9 cellular contexts compared by ENCODE assay signal in the genomic region with DNA sequence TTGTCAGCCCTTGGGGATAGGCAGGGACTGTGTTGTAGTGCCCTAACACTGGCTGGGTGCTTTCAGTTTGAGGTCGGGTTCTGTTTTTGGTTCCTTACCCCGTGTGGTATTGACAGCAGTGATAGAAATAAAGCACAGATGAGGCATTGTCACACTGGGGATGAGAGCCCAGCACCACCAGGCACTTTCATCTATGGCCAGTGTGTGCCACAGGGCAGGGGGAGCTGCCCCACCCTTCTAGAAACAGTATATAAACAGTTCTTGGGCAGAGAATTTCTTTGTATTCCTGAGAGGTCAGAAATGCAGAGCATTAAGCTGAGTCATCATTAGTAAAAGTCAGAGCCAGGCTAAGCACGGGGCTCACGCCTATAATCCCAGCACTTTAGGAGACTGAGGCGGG. TPM values are rescaled to one million over a fixed set of nuclear protein-coding genes. Genes with fewer than 3 reads are reported as not detected.
DNase-seq lines count a peak whose midpoint lies in the region; TF ChIP-seq lines count a peak whose summit lies in the region.
"Had no signal": no experiment of that assay in that cellular context is flagged by ENCODE, and none has a peak within 500 bp of the region (broad histone marks: within the 10 kb centered on the region; RNA-seq: fewer than 3 reads in every experiment).

No MANE protein-coding gene starts in this region.

- no peaks in the 10 kb centered on the region for H3K4me1 ChIP-seq in mammary epithelial cell (ENCODE audit: insufficient read depth, low read length)
- H3K4me1 ChIP-seq in muscle layer of colon (ENCODE audit: insufficient read depth, low read length), result peaks cover 65% of the 10 kb centered on the region
- peaks cover 29 to 35% of the 10 kb centered on the region in 2 donors for H3K4me1 ChIP-seq in uterus

- H3K27me3 Mint-ChIP-seq in MCF 10A (ENCODE audit: insufficient read depth, unreplicated experiment) (no peaks in the 10 kb centered on the region), endothelial cell (ENCODE audit: unreplicated experiment) (peaks cover 2% of the 10 kb centered on the region)

- H3K4me3 ChIP-seq in mammary epithelial cell (replicated peaks in 1 of 3; ENCODE audit: insufficient read depth in 1 of 3, low read depth in 2 of 3, low read length in 3 of 3) (no peak overlapping the region), muscle layer of colon (ENCODE audit: low read depth in 1 of 2, low read length in 2 of 2) (peak overlapping the region; percentile 29 to 30), uterus (peak overlapping the region in 1 of 2 donors; percentile 24)

- POLR2A ChIA-PET in MCF 10A (lab: Yijun Ruan, JAX), result interaction anchor here (1.2 to 5.0 kb wide), 2 partner anchors 16 to 24 kb away, joined by 5 to 21 read pairs; partner anchors contain the start of gene CDC42EP2

- dilution Hi-C loops in mammary epithelial cell (cut with HindIII; ENCODE audit: low sequenced_read_pairs), result no loop called here

- no peaks in the 10 kb centered on the region for H3K79me2 ChIP-seq in mammary epithelial cell (ENCODE audit: insufficient read depth, low read length)

- TF ChIP-seq CTCF in MCF 10A (IDR thresholded peaks at IDR 0.05; ENCODE audit: unreplicated experiment) (no peak), mammary epithelial cell (conservative IDR thresholded peaks at IDR 0.05 in 1 of 2, IDR thresholded peaks at IDR 0.05 in 1 of 2; ENCODE audit: extremely low read depth in 1 of 2, insufficient read depth in 1 of 2, low read depth in 1 of 2, low read length in 2 of 2) (no peak), endothelial cell (IDR thresholded peaks at IDR 0.05; ENCODE audit: unreplicated experiment) (no peak), uterus (IDR thresholded peaks at IDR 0.05) (no peak)

- BruUV-seq in MCF 10A (replicated peaks; lab: Mats Ljungman, UMichigan) (no TSS peak), mammary epithelial cell (replicated peaks; lab: Mats Ljungman, UMichigan) (no TSS peak)

- intact Hi-C loops in MCF 10A (cut with micrococcal nuclease), result no loop called here
- intact Hi-C loops in mammary epithelial cell (cut with micrococcal nuclease), result no loop called here
- intact Hi-C loops in uterus (cut with DNase I; ENCODE audit: low total_unique reads), result no loop called here

- H3K4me1 Mint-ChIP-seq in MCF 10A (ENCODE audit: insufficient read depth, unreplicated experiment), result peaks cover 20% of the 10 kb centered on the region
- H3K4me1 Mint-ChIP-seq in endothelial cell (ENCODE audit: unreplicated experiment), result peaks cover 24% of the 10 kb centered on the region

- H3K27me3 ChIP-seq in mammary epithelial cell (ENCODE audit: insufficient read depth, low read length), result no peaks in the 10 kb centered on the region
- H3K27me3 ChIP-seq in muscle layer of colon (ENCODE audit: control insufficient read depth in 1 of 2, insufficient read depth in 2 of 2, low read length in 2 of 2), result no peaks in the 10 kb centered on the region
- no peaks in the 10 kb centered on the region for H3K27me3 ChIP-seq in uterus

- no peak overlapping the region for H2AFZ ChIP-seq in mammary epithelial cell (ENCODE audit: low read depth, low read length)

- no peak for TF ChIP-seq POLR2A in uterus (IDR thresholded peaks at IDR 0.05)

- H3K36me3 Mint-ChIP-seq in MCF 10A (ENCODE audit: insufficient read depth, unreplicated experiment), result peaks cover 53% of the 10 kb centered on the region
- peaks cover 56% of the 10 kb centered on the region for H3K36me3 Mint-ChIP-seq in endothelial cell (ENCODE audit: low read depth, unreplicated experiment)

- no peak overlapping the region for H3K9ac ChIP-seq in mammary epithelial cell (ENCODE audit: insufficient read depth, low read length)
- peak overlapping the region; percentile 30 for H3K9ac ChIP-seq in muscle layer of colon (ENCODE audit: low read length)

- no peaks in the 10 kb centered on the region for H3K9me3 Mint-ChIP-seq in MCF 10A (ENCODE audit: unreplicated experiment)
- no peaks in the 10 kb centered on the region for H3K9me3 Mint-ChIP-seq in endothelial cell (ENCODE audit: unreplicated experiment)

- CTCF ChIA-PET in MCF 10A (lab: Yijun Ruan, JAX) (interaction anchor here (0.6 to 4.2 kb wide), 6 partner anchors 12 to 218 kb away, joined by 3 to 31 read pairs (median 5); partner anchors contain the start of gene CDC42EP2), mammary epithelial cell (lab: Charles Lee; ENCODE audit: low non-redundant PET) (no interaction called here)

- in situ Hi-C loops in mammary epithelial cell (cut with MboI; ENCODE audit: low sequenced_read_pairs in 2 of 2), result no loop called here

- peak; percentile 68 for DNase-seq in MCF 10A (ENCODE audit: unreplicated experiment)
- DNase-seq in mammary epithelial cell, result no peak
- DNase-seq in endothelial cell (ENCODE audit: low spot score), result no peak
- no peak for DNase-seq in uterus
- no peak for DNase-seq in activated CD4-positive, alpha-beta T cell treated with anti-CD3 and anti-CD28 coated beads, Interleukin-2, amount 50 U/mL, for 4 hours
- no peak for DNase-seq in GM19238 (ENCODE audit: insufficient read length, low spot score)
- no peak for DNase-seq in stimulated activated CD4-positive, alpha-beta T cell treated with anti-CD3 and anti-CD28 coated beads, Interleukin-2, amount 100 ng/mL, for 24 hours
- DNase-seq: NCI-H1694 had no signal

- H3K36me3 ChIP-seq in mammary epithelial cell (ENCODE audit: insufficient read depth, low read length), result peaks cover 25% of the 10 kb centered on the region
- no peaks in the 10 kb centered on the region for H3K36me3 ChIP-seq in muscle layer of colon (ENCODE audit: insufficient read depth, low read length)
- no peaks in the 10 kb centered on the region for H3K36me3 ChIP-seq in uterus

- no peaks in the 10 kb centered on the region for H4K20me1 ChIP-seq in mammary epithelial cell (ENCODE audit: insufficient read depth, low read length)

- no peak overlapping the region for H3K4me2 ChIP-seq in mammary epithelial cell (ENCODE audit: insufficient read depth, low read depth, low read length)

- H3K27ac Mint-ChIP-seq in MCF 10A (ENCODE audit: low read depth, unreplicated experiment) (peak overlapping the region; percentile 72), endothelial cell (ENCODE audit: unreplicated experiment) (no peak overlapping the region)

- H3K4me3 Mint-ChIP-seq in MCF 10A (ENCODE audit: unreplicated experiment) (no peak overlapping the region), endothelial cell (ENCODE audit: unreplicated experiment) (peak overlapping the region; percentile 37)

- 84% methylated on average over 5 of the region's 5 CpGs for WGBS in mammary epithelial cell (ENCODE audit: low coverage, missing lambda C conversion rate)

- no peak overlapping the region for H3K27ac ChIP-seq in mammary epithelial cell (ENCODE audit: insufficient read depth, low read depth, low read length)
- peak overlapping the region; percentile 78 for H3K27ac ChIP-seq in muscle layer of colon (ENCODE audit: low read depth, low read length)
- H3K27ac ChIP-seq in uterus, result peak overlapping the region; percentile 91 to 95

- no peaks in the 10 kb centered on the region for H3K9me3 ChIP-seq in mammary epithelial cell (replicated peaks; ENCODE audit: insufficient read depth, low read length)
- no peaks in the 10 kb centered on the region for H3K9me3 ChIP-seq in muscle layer of colon (ENCODE audit: low read length)
- no peaks in the 10 kb centered on the region for H3K9me3 ChIP-seq in uterus

RNA-seq across cellular contexts. Expression of gene CDC42EP2, which starts 23.1 kb away (rescaled TPM):
- total RNA-seq in MCF 10A (2022), result 24.5 and 35.0 TPM in 2 replicates
- 10 to 100 TPM in 1 of 2 donors, 1 to 10 TPM in 1; 6.8 to 24.8 TPM for total RNA-seq in mammary epithelial cell
- polyA plus RNA-seq in mammary epithelial cell, result 21.8 TPM
- polyA minus RNA-seq in mammary epithelial cell, result 41.6 TPM
- total RNA-seq in endothelial cell (ENCODE audit: unreplicated experiment), result 37.7 TPM
- 10 to 100 TPM in 3 of 4 donors, 1 to 10 TPM in 1; 9.7 to 65.3 (median 33.2) TPM for total RNA-seq in uterus

RNA-seq across cellular contexts. Expression of gene POLA2, which starts 29.9 kb away (rescaled TPM):
- total RNA-seq in MCF 10A (2022) (8.8 and 10.3 TPM in 2 replicates), mammary epithelial cell (10 to 100 TPM in 1 of 2 donors, 1 to 10 TPM in 1; 7.7 to 21.8 TPM), endothelial cell (ENCODE audit: unreplicated experiment) (17.9 TPM), uterus (10 to 100 TPM in 2 of 4 donors, 1 to 10 TPM in 2; 3.3 to 13.5 (median 7.6) TPM)
- polyA plus RNA-seq in mammary epithelial cell, result 38.8 TPM
- polyA minus RNA-seq in mammary epithelial cell, result 62.1 TPM

RNA-seq across cellular contexts. Expression of gene DPF2, which starts 42.0 kb away (rescaled TPM):
- total RNA-seq in MCF 10A (2022), result 83.9 and 86.6 TPM in 2 replicates
- 10 to 100 TPM; 31.0 to 54.6 TPM for total RNA-seq in mammary epithelial cell
- polyA plus RNA-seq in mammary epithelial cell, result 32.7 TPM
- polyA minus RNA-seq in mammary epithelial cell, result 80.0 TPM
- total RNA-seq in endothelial cell (ENCODE audit: unreplicated experiment), result 77.6 TPM
- 100 to 1,000 TPM in 1 of 4 donors, 10 to 100 TPM in 3; 16.1 to 108 (median 56.8) TPM for total RNA-seq in uterus

Comparison
In these comparisons a context has a peak if more than half of its experiments do, and no peak if none do; other contexts are left out.
1. H3K4me3 ChIP-seq: peak in muscle layer of colon (2 of 2); none in mammary epithelial cell (0 of 3).